In the genomic region with DNA sequence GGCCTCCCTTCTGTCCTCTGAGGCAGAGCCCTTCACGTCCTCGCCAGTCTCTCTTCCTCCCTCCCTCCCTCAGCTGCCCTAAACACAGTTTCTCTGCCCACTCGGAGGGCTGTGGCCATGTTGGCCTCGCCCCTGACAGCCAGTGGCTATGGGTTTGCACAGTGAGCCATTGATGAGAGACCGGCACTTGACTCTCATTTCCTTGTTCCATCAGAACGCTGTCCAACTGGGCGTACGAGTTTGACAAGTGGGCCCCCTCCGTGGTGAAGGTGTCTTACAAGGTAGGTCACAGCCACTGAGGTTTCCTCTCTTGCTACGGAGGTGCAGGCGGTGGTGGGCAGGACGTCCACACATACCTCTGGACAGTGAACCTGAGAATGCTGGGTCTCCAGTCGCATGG, we compare ENCODE assay signal across 1 cellular context.
TF ChIP-seq lines count a peak whose summit lies in the region.

No MANE protein-coding gene starts in this region.

TF ChIP-seq in H1, 55 proteins besides CTCF, POLR2A, EP300 and RAD21:
- TF ChIP-seq CHD2 (IDR thresholded peaks at IDR 0.05; ENCODE audit: low read length), result no peak
- no peak for TF ChIP-seq SP4 (IDR thresholded peaks at IDR 0.05; ENCODE audit: low read length)
- TF ChIP-seq SRF (IDR thresholded peaks at IDR 0.05; ENCODE audit: low read depth, low read length), result no peak
- TF ChIP-seq BACH1 (IDR thresholded peaks at IDR 0.05; ENCODE audit: low read length), result no peak
- TF ChIP-seq POLR2AphosphoS5 (IDR thresholded peaks at IDR 0.05; ENCODE audit: low read depth, low read length), result no peak
- TF ChIP-seq CREB1 (IDR thresholded peaks at IDR 0.05), result no peak
- TF ChIP-seq, protein P1, sequence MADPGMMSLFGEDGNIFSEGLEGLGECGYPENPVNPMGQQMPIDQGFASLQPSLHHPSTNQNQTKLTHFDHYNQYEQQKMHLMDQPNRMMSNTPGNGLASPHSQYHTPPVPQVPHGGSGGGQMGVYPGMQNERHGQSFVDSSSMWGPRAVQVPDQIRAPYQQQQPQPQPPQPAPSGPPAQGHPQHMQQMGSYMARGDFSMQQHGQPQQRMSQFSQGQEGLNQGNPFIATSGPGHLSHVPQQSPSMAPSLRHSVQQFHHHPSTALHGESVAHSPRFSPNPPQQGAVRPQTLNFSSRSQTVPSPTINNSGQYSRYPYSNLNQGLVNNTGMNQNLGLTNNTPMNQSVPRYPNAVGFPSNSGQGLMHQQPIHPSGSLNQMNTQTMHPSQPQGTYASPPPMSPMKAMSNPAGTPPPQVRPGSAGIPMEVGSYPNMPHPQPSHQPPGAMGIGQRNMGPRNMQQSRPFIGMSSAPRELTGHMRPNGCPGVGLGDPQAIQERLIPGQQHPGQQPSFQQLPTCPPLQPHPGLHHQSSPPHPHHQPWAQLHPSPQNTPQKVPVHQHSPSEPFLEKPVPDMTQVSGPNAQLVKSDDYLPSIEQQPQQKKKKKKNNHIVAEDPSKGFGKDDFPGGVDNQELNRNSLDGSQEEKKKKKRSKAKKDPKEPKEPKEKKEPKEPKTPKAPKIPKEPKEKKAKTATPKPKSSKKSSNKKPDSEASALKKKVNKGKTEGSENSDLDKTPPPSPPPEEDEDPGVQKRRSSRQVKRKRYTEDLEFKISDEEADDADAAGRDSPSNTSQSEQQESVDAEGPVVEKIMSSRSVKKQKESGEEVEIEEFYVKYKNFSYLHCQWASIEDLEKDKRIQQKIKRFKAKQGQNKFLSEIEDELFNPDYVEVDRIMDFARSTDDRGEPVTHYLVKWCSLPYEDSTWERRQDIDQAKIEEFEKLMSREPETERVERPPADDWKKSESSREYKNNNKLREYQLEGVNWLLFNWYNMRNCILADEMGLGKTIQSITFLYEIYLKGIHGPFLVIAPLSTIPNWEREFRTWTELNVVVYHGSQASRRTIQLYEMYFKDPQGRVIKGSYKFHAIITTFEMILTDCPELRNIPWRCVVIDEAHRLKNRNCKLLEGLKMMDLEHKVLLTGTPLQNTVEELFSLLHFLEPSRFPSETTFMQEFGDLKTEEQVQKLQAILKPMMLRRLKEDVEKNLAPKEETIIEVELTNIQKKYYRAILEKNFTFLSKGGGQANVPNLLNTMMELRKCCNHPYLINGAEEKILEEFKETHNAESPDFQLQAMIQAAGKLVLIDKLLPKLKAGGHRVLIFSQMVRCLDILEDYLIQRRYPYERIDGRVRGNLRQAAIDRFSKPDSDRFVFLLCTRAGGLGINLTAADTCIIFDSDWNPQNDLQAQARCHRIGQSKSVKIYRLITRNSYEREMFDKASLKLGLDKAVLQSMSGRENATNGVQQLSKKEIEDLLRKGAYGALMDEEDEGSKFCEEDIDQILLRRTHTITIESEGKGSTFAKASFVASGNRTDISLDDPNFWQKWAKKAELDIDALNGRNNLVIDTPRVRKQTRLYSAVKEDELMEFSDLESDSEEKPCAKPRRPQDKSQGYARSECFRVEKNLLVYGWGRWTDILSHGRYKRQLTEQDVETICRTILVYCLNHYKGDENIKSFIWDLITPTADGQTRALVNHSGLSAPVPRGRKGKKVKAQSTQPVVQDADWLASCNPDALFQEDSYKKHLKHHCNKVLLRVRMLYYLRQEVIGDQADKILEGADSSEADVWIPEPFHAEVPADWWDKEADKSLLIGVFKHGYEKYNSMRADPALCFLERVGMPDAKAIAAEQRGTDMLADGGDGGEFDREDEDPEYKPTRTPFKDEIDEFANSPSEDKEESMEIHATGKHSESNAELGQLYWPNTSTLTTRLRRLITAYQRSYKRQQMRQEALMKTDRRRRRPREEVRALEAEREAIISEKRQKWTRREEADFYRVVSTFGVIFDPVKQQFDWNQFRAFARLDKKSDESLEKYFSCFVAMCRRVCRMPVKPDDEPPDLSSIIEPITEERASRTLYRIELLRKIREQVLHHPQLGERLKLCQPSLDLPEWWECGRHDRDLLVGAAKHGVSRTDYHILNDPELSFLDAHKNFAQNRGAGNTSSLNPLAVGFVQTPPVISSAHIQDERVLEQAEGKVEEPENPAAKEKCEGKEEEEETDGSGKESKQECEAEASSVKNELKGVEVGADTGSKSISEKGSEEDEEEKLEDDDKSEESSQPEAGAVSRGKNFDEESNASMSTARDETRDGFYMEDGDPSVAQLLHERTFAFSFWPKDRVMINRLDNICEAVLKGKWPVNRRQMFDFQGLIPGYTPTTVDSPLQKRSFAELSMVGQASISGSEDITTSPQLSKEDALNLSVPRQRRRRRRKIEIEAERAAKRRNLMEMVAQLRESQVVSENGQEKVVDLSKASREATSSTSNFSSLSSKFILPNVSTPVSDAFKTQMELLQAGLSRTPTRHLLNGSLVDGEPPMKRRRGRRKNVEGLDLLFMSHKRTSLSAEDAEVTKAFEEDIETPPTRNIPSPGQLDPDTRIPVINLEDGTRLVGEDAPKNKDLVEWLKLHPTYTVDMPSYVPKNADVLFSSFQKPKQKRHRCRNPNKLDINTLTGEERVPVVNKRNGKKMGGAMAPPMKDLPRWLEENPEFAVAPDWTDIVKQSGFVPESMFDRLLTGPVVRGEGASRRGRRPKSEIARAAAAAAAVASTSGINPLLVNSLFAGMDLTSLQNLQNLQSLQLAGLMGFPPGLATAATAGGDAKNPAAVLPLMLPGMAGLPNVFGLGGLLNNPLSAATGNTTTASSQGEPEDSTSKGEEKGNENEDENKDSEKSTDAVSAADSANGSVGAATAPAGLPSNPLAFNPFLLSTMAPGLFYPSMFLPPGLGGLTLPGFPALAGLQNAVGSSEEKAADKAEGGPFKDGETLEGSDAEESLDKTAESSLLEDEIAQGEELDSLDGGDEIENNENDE (IDR thresholded peaks at IDR 0.05; ENCODE audit: insufficient replicate concordance, low read length), result no peak
- no peak for TF ChIP-seq GABPA (IDR thresholded peaks at IDR 0.05; ENCODE audit: borderline replicate concordance, insufficient read depth, low read length)
- no peak for TF ChIP-seq SAP30 (IDR thresholded peaks at IDR 0.05; ENCODE audit: insufficient read depth, insufficient replicate concordance, low read length)
- TF ChIP-seq HDAC6 (IDR thresholded peaks at IDR 0.05; ENCODE audit: low read depth, low read length), result no peak
TF ChIP-seq in H1: peak in this region for 0.
